Comparison of ENCODE assay signal across 1 cellular context in genomic region chr6:70667711-70668498, GRCh38.
TF ChIP-seq lines count a peak whose summit lies in the region.

SMAP1 (plus strand) TSS chr6:70667883; CDS start chr6:70668024, 141 bp downstream.

TF ChIP-seq in HEK293, 187 proteins besides CTCF, POLR2A, EP300 and RAD21 (continued from another document and continues in another):
- 0 out of 2 replicates have a peak, but pooled peaks have one; percentile 45 for TF ChIP-seq SCRT2 (tag by site-specific recombination; IDR thresholded peaks at IDR 0.05)
- TF ChIP-seq, protein P1, sequence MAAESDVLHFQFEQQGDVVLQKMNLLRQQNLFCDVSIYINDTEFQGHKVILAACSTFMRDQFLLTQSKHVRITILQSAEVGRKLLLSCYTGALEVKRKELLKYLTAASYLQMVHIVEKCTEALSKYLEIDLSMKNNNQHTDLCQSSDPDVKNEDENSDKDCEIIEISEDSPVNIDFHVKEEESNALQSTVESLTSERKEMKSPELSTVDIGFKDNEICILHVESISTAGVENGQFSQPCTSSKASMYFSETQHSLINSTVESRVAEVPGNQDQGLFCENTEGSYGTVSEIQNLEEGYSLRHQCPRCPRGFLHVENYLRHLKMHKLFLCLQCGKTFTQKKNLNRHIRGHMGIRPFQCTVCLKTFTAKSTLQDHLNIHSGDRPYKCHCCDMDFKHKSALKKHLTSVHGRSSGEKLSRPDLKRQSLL (tag by site-specific recombination; IDR thresholded peaks at IDR 0.05), result no peak
- TF ChIP-seq SP2 (tag by site-specific recombination; IDR thresholded peaks at IDR 0.05), result peak; percentile 80
- TF ChIP-seq ZNF302 (tag by site-specific recombination; IDR thresholded peaks at IDR 0.05; ENCODE audit: low read depth), result no peak
- peak; percentile 11 for TF ChIP-seq BCL11B (tag by site-specific recombination; IDR thresholded peaks at IDR 0.05; ENCODE audit: low read depth)
- TF ChIP-seq ZNF416 (tag by site-specific recombination; IDR thresholded peaks at IDR 0.05), result no peak
- TF ChIP-seq ZNF514 (tag by site-specific recombination; IDR thresholded peaks at IDR 0.05), result no peak
- TF ChIP-seq ZNF629 (tag by site-specific recombination; IDR thresholded peaks at IDR 0.05), result 0 out of 2 replicates have a peak, but pooled peaks have one; percentile 4
- no peak for TF ChIP-seq ZNF354C (tag by site-specific recombination; IDR thresholded peaks at IDR 0.05; ENCODE audit: borderline replicate concordance, low read depth)
- 0 out of 2 replicates have a peak, but pooled peaks have one; percentile 22 for TF ChIP-seq ZNF600 (tag by site-specific recombination; IDR thresholded peaks at IDR 0.05)
- TF ChIP-seq ZNF146 (tag by site-specific recombination; IDR thresholded peaks at IDR 0.05), result no peak
- TF ChIP-seq, protein P2, sequence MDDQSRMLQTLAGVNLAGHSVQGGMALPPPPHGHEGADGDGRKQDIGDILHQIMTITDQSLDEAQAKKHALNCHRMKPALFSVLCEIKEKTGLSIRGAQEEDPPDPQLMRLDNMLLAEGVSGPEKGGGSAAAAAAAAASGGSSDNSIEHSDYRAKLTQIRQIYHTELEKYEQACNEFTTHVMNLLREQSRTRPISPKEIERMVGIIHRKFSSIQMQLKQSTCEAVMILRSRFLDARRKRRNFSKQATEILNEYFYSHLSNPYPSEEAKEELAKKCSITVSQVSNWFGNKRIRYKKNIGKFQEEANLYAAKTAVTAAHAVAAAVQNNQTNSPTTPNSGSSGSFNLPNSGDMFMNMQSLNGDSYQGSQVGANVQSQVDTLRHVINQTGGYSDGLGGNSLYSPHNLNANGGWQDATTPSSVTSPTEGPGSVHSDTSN (CRISPR knock-in tag; IDR thresholded peaks at IDR 0.05), result peak; percentile 91
- TF ChIP-seq ZNF48 (tag by site-specific recombination; IDR thresholded peaks at IDR 0.05), result no peak
- no peak for TF ChIP-seq ZNF324 (tag by site-specific recombination; IDR thresholded peaks at IDR 0.05)
- no peak for TF ChIP-seq GLI2 (tag by site-specific recombination; IDR thresholded peaks at IDR 0.05; ENCODE audit: borderline replicate concordance, low read depth)
- TF ChIP-seq, protein P3, sequence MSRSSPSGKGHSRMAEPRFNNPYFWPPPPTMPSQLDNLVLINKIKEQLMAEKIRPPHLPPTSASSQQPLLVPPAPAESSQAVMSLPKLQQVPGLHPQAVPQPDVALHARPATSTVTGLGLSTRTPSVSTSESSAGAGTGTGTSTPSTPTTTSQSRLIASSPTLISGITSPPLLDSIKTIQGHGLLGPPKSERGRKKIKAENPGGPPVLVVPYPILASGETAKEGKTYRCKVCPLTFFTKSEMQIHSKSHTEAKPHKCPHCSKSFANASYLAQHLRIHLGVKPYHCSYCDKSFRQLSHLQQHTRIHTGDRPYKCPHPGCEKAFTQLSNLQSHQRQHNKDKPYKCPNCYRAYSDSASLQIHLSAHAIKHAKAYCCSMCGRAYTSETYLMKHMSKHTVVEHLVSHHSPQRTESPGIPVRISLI (tag by site-specific recombination; IDR thresholded peaks at IDR 0.05), result no peak
- no peak for TF ChIP-seq ZNF155 (tag by site-specific recombination; IDR thresholded peaks at IDR 0.05)
- peak; percentile 91 for TF ChIP-seq ZBTB26 (tag by site-specific recombination; optimal IDR thresholded peaks at IDR 0.05)
- TF ChIP-seq, protein P4, sequence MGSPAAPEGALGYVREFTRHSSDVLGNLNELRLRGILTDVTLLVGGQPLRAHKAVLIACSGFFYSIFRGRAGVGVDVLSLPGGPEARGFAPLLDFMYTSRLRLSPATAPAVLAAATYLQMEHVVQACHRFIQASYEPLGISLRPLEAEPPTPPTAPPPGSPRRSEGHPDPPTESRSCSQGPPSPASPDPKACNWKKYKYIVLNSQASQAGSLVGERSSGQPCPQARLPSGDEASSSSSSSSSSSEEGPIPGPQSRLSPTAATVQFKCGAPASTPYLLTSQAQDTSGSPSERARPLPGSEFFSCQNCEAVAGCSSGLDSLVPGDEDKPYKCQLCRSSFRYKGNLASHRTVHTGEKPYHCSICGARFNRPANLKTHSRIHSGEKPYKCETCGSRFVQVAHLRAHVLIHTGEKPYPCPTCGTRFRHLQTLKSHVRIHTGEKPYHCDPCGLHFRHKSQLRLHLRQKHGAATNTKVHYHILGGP (tag by site-specific recombination; IDR thresholded peaks at IDR 0.05), result no peak
- no peak for TF ChIP-seq ZFP41 (tag by site-specific recombination; IDR thresholded peaks at IDR 0.05; ENCODE audit: borderline replicate concordance)
- TF ChIP-seq, protein P5, sequence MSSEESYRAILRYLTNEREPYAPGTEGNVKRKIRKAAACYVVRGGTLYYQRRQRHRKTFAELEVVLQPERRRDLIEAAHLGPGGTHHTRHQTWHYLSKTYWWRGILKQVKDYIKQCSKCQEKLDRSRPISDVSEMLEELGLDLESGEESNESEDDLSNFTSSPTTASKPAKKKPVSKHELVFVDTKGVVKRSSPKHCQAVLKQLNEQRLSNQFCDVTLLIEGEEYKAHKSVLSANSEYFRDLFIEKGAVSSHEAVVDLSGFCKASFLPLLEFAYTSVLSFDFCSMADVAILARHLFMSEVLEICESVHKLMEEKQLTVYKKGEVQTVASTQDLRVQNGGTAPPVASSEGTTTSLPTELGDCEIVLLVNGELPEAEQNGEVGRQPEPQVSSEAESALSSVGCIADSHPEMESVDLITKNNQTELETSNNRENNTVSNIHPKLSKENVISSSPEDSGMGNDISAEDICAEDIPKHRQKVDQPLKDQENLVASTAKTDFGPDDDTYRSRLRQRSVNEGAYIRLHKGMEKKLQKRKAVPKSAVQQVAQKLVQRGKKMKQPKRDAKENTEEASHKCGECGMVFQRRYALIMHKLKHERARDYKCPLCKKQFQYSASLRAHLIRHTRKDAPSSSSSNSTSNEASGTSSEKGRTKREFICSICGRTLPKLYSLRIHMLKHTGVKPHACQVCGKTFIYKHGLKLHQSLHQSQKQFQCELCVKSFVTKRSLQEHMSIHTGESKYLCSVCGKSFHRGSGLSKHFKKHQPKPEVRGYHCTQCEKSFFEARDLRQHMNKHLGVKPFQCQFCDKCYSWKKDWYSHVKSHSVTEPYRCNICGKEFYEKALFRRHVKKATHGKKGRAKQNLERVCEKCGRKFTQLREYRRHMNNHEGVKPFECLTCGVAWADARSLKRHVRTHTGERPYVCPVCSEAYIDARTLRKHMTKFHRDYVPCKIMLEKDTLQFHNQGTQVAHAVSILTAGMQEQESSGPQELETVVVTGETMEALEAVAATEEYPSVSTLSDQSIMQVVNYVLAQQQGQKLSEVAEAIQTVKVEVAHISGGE (tag by site-specific recombination; conservative IDR thresholded peaks at IDR 0.05; ENCODE audit: low read depth), result peak; percentile 74
- TF ChIP-seq ZNF24 (tag by site-specific recombination; IDR thresholded peaks at IDR 0.05), result no peak
- peak; percentile 72 for TF ChIP-seq YY1 (tag by site-specific recombination; IDR thresholded peaks at IDR 0.05)
- TF ChIP-seq KLF7 (tag by site-specific recombination; IDR thresholded peaks at IDR 0.05; ENCODE audit: borderline replicate concordance), result no peak
- TF ChIP-seq ZNF140 (tag by site-specific recombination; IDR thresholded peaks at IDR 0.05), result no peak
- TF ChIP-seq ZNF677 (tag by site-specific recombination; IDR thresholded peaks at IDR 0.05), result no peak
- no peak for TF ChIP-seq SETDB1 (IDR thresholded peaks at IDR 0.05; ENCODE audit: insufficient read length, low read length)
- no peak for TF ChIP-seq ZNF560 (tag by site-specific recombination; IDR thresholded peaks at IDR 0.05; ENCODE audit: borderline replicate concordance)
- TF ChIP-seq, protein P6, sequence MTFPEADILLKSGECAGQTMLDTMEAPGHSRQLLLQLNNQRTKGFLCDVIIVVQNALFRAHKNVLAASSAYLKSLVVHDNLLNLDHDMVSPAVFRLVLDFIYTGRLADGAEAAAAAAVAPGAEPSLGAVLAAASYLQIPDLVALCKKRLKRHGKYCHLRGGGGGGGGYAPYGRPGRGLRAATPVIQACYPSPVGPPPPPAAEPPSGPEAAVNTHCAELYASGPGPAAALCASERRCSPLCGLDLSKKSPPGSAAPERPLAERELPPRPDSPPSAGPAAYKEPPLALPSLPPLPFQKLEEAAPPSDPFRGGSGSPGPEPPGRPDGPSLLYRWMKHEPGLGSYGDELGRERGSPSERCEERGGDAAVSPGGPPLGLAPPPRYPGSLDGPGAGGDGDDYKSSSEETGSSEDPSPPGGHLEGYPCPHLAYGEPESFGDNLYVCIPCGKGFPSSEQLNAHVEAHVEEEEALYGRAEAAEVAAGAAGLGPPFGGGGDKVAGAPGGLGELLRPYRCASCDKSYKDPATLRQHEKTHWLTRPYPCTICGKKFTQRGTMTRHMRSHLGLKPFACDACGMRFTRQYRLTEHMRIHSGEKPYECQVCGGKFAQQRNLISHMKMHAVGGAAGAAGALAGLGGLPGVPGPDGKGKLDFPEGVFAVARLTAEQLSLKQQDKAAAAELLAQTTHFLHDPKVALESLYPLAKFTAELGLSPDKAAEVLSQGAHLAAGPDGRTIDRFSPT (tag by site-specific recombination; IDR thresholded peaks at IDR 0.05), result peak; percentile 81
- TF ChIP-seq ZNF518A (tag by site-specific recombination; conservative IDR thresholded peaks at IDR 0.05; ENCODE audit: low read depth), result 0 out of 2 replicates have a peak, but pooled peaks have one; percentile 9
- no peak; the same call in 1 of the 2 replicates for TF ChIP-seq ZEB2 (tag by site-specific recombination; IDR thresholded peaks at IDR 0.05)
- no peak for TF ChIP-seq ZNF433 (tag by site-specific recombination; IDR thresholded peaks at IDR 0.05; ENCODE audit: low read depth)
- peak; percentile 62 for TF ChIP-seq SP3 (tag by site-specific recombination; IDR thresholded peaks at IDR 0.05)
- TF ChIP-seq ZNF747 (tag by site-specific recombination; IDR thresholded peaks at IDR 0.05), result no peak
- TF ChIP-seq ZBTB20 (tag by site-specific recombination; IDR thresholded peaks at IDR 0.05), result peak; percentile 83
- no peak for TF ChIP-seq ZNF404 (tag by site-specific recombination; IDR thresholded peaks at IDR 0.05)
- TF ChIP-seq KLF9 (tag by site-specific recombination; IDR thresholded peaks at IDR 0.05; ENCODE audit: low read depth), result peak; percentile 46; the same call in 1 of the 2 replicates
- TF ChIP-seq ZNF10 (tag by site-specific recombination; IDR thresholded peaks at IDR 0.05), result peak; percentile 47
- TF ChIP-seq PRDM4 (tag by site-specific recombination; IDR thresholded peaks at IDR 0.05), result no peak
- no peak for TF ChIP-seq ZNF785 (tag by site-specific recombination; IDR thresholded peaks at IDR 0.05)
- TF ChIP-seq ZNF350 (tag by site-specific recombination; IDR thresholded peaks at IDR 0.05), result no peak
- TF ChIP-seq ZNF248 (tag by site-specific recombination; IDR thresholded peaks at IDR 0.05), result no peak
